Comparison of ENCODE assay signal across 27 cellular contexts in genomic region chr5:137167187-137167586, GRCh38.
"Had no signal": no experiment of that assay in that cellular context is flagged by ENCODE, and none has a peak within 500 bp of the region (broad histone marks: within the 10 kb centered on the region; RNA-seq: fewer than 3 reads in every experiment).

No MANE protein-coding gene starts in this region.

- H3K4me2 ChIP-seq: hepatocyte had no signal

- H3K36me3 ChIP-seq: esophagus squamous epithelium, gastrocnemius medialis, heart left ventricle, lower lobe of right lung, ovary, sigmoid colon, stomach, thyroid gland, vagina had no signal

- H3K4me1 Mint-ChIP-seq: natural killer cell had no signal

- H3K27ac ChIP-seq: esophagus squamous epithelium, gastrocnemius medialis, heart left ventricle, hepatocyte, lower lobe of right lung, ovary, psoas muscle, sigmoid colon, stomach, thyroid gland, vagina had no signal

- H3K4me3 ChIP-seq: esophagus squamous epithelium, gastrocnemius medialis, heart left ventricle, hepatocyte, lower lobe of right lung, ovary, psoas muscle, sigmoid colon, stomach, thyroid gland, vagina had no signal

- H2AFZ ChIP-seq: hepatocyte had no signal

- H3K27me3 Mint-ChIP-seq: dendritic cell treated with granulocyte-macrophage colony-stimulating factor and Interleukin-4, amounts not matched to agents 40 ng/mL and 50 ng/mL, for 4 days had no signal

- H3K9me3 ChIP-seq: esophagus squamous epithelium, gastrocnemius medialis, heart left ventricle, lower lobe of right lung, ovary, psoas muscle, sigmoid colon, stomach, thyroid gland, vagina had no signal

- FAIRE-seq: colon, endothelial cell of umbilical vein had no signal

- H3K4me3 Mint-ChIP-seq: dendritic cell treated with granulocyte-macrophage colony-stimulating factor and Interleukin-4, amounts not matched to agents 40 ng/mL and 50 ng/mL, for 4 days; natural killer cell had no signal

- DNase-seq: effector memory CD4-positive, alpha-beta T cell; erythroblast; esophagus squamous epithelium; gastrocnemius medialis; heart left ventricle; left colon; left ventricle myocardium superior; lower lobe of right lung; natural killer cell; occipital lobe; ovary; posterior cingulate gyrus; psoas muscle; right cardiac atrium; sigmoid colon; stimulated activated CD4-positive, alpha-beta T cell treated with anti-CD3 and anti-CD28 coated beads, Interleukin-15, amount 100 ng/mL, for 24 hours; stimulated activated CD4-positive, alpha-beta T cell treated with anti-CD3 and anti-CD28 coated beads, Interleukin-4, amount 100 ng/mL, for 1 hour; stimulated activated CD8-positive, alpha-beta memory T cell treated with anti-CD3 and anti-CD28 coated beads, Interleukin-4, amount 100 ng/mL, for 48 hours; stimulated activated naive CD4-positive, alpha-beta T cell treated with Interleukin-2 at 50 U/mL for 16 hours; stomach; thyroid gland; trophoblast cell had no signal

- H3K27me3 ChIP-seq: gastrocnemius medialis, heart left ventricle, hepatocyte, ovary, sigmoid colon, stomach, thyroid gland, vagina had no signal

- H3K4me1 ChIP-seq: esophagus squamous epithelium, gastrocnemius medialis, heart left ventricle, lower lobe of right lung, psoas muscle, sigmoid colon, stomach, vagina had no signal

- H3K9me3 Mint-ChIP-seq: dendritic cell treated with granulocyte-macrophage colony-stimulating factor and Interleukin-4, amounts not matched to agents 40 ng/mL and 50 ng/mL, for 4 days had no signal

- H3K27ac Mint-ChIP-seq: dendritic cell treated with granulocyte-macrophage colony-stimulating factor and Interleukin-4, amounts not matched to agents 40 ng/mL and 50 ng/mL, for 4 days; natural killer cell had no signal

- H3K36me3 Mint-ChIP-seq: natural killer cell had no signal

- H3K79me2 ChIP-seq: hepatocyte had no signal
